ENCODE assay signal across 9 cellular contexts in the genomic region with DNA sequence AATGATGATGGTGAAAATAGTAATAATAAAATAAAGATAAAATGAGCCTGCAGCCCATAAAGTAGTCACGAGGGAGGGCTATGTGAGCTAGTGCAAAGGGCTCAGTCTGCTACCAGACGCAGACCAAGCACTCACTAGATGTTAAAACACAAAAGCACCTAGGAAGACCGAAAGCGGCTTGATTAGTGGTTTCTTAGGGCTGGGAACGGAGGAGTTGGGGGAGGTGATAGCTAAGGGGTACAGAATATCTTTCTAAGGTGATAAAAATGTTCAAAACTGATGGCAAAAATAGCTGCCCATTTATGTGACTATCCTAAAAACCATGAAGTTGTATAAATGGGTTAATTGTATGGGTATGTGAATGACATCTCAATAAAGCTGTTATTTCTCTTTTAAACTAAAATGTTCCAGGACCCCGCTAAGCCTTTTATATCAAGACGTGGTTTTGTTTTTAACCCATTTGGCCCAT. TPM values are rescaled to one million over a fixed set of nuclear protein-coding genes. Genes with fewer than 3 reads are reported as not detected.
A peak's percentile ranks its signal among the peaks of the same experiment; 100 is the strongest.
DNase-seq lines count a peak whose midpoint lies in the region; ATAC-seq, FAIRE-seq and TF ChIP-seq lines count a peak whose summit lies in the region.
"Had no signal": no experiment of that assay in that cellular context is flagged by ENCODE, and none has a peak within 500 bp of the region (broad histone marks: within the 10 kb centered on the region; RNA-seq: fewer than 3 reads in every experiment).

No MANE protein-coding gene starts in this region.

- POLR2A ChIA-PET in endothelial cell of umbilical vein (lab: Charles Lee), result interaction anchor here (0.6 to 1.5 kb wide), 14 partner anchors 8 to 99 kb away, joined by 3 to 7 read pairs (median 4); a partner anchor contains a TSS

- BruUV-seq in endothelial cell of umbilical vein (replicated peaks; lab: Mats Ljungman, UMichigan), result TSS peak; percentile 82

- 52 to 56% methylated on average over 7 of the region's 7 CpGs for WGBS in heart right ventricle, 2 donors

- H4K20me1 ChIP-seq in endothelial cell of umbilical vein (replicated peaks; ENCODE audit: control insufficient read depth, extremely low read depth, insufficient read depth, low read length), result peaks cover 1% of the 10 kb centered on the region

- no peak for ATAC-seq in heart right ventricle
- ATAC-seq in GM18907 (IDR thresholded peaks at IDR 0.05; ENCODE audit: unreplicated experiment), result no peak
- no peak for ATAC-seq in GM19452 (IDR thresholded peaks at IDR 0.05; ENCODE audit: unreplicated experiment)

- peak overlapping the region; percentile 65 for H3K9ac ChIP-seq in endothelial cell of umbilical vein (replicated peaks; ENCODE audit: extremely low read depth, insufficient read depth, low read length)

- TF ChIP-seq CTCF in heart right ventricle (IDR thresholded peaks at IDR 0.05) (no peak), endothelial cell of umbilical vein (IDR thresholded peaks at IDR 0.05; ENCODE audit: extremely low read depth in 1 of 2, insufficient read depth in 1 of 2, low read depth in 1 of 2, low read length in 2 of 2) (no peak), neutrophil (IDR thresholded peaks at IDR 0.05) (no peak), vagina (IDR thresholded peaks at IDR 0.05) (no peak)

- H3K9me3 ChIP-seq in heart right ventricle (no peaks in the 10 kb centered on the region), endothelial cell of umbilical vein (replicated peaks; ENCODE audit: control insufficient read depth, insufficient read depth, low read length) (no peaks in the 10 kb centered on the region), neutrophil (no peaks in the 10 kb centered on the region), vagina (no peaks in the 10 kb centered on the region)

- peaks cover 98% of the 10 kb centered on the region for H3K79me2 ChIP-seq in endothelial cell of umbilical vein (ENCODE audit: control insufficient read depth, insufficient read depth, low read length)

- TF ChIP-seq POLR2A in endothelial cell of umbilical vein (IDR thresholded peaks at IDR 0.05; ENCODE audit: low read depth, low read length), result no peak
- no peak for TF ChIP-seq POLR2A in vagina (IDR thresholded peaks at IDR 0.05)

- H3K4me3 ChIP-seq in heart right ventricle (peak overlapping the region in 1 of 10 donors; percentile 2), endothelial cell of umbilical vein (replicated peaks in 1 of 3; ENCODE audit: insufficient read depth in 1 of 3, low read depth in 1 of 3, low read length in 3 of 3) (no peak overlapping the region), neutrophil (ENCODE audit: low read depth in 1 of 2, low read length in 1 of 2) (no peak overlapping the region), vagina (peak overlapping the region in 1 of 2 donors; percentile 10)
- H3K4me3 ChIP-seq: K562 had no signal

- intact Hi-C loops in heart right ventricle (cut with DNase I) (loop anchor here in 4 of 10 donors (2.0 to 5.0 kb wide), 2 partner anchors 38 to 39 kb away; a partner anchor contains a TSS), cardiac septum (cut with DNase I) (loop anchor here (2.0 kb wide), 1 partner anchor 103 kb away; no protein-coding TSS in a partner anchor), endothelial cell of umbilical vein (cut with micrococcal nuclease) (no loop called here), vagina (cut with DNase I) (loop anchor here (5.0 kb wide), 1 partner anchor 38 kb away; a partner anchor contains a TSS)

- peak; percentile 4 for FAIRE-seq in endothelial cell of umbilical vein (lab: Jason Lieb, UNC)
- FAIRE-seq: K562 had no signal

- peak overlapping the region; percentile 65 to 94 (median 90) for H3K27ac ChIP-seq in heart right ventricle
- peak overlapping the region; percentile 88 for H3K27ac ChIP-seq in endothelial cell of umbilical vein (ENCODE audit: insufficient read depth, low read depth, low read length)
- peak overlapping the region; percentile 97 for H3K27ac ChIP-seq in neutrophil
- peak overlapping the region; percentile 83 for H3K27ac ChIP-seq in vagina

- H3K27me3 ChIP-seq in heart right ventricle, result no peaks in the 10 kb centered on the region
- H3K27me3 ChIP-seq in endothelial cell of umbilical vein (ENCODE audit: control insufficient read depth in 2 of 2, insufficient read depth in 2 of 2, low read length in 2 of 2), result no peaks in the 10 kb centered on the region
- no peaks in the 10 kb centered on the region for H3K27me3 ChIP-seq in neutrophil
- H3K27me3 ChIP-seq in vagina, result no peaks in the 10 kb centered on the region

- H3K9me1 ChIP-seq in endothelial cell of umbilical vein (replicated peaks; ENCODE audit: control insufficient read depth, extremely low read depth, insufficient read depth, low read length), result no peaks in the 10 kb centered on the region

- no peak for DNase-seq in heart right ventricle
- no peak for DNase-seq in cardiac septum (ENCODE audit: low spot score)
- DNase-seq in endothelial cell of umbilical vein (ENCODE audit: low read depth, low spot score), result no peak
- no peak for DNase-seq in vagina (ENCODE audit: extremely low spot score in 2 of 2)
- no peak for DNase-seq in LoVo (ENCODE audit: low spot score)

- H3K36me3 ChIP-seq in heart right ventricle (peaks cover 0 to 11% (median 0%) of the 10 kb centered on the region in 9 donors), endothelial cell of umbilical vein (ENCODE audit: control insufficient read depth in 2 of 2, extremely low read depth in 1 of 2, insufficient read depth in 2 of 2, low read length in 2 of 2) (peaks cover 2 to 16% of the 10 kb centered on the region in 2 experiments), neutrophil (no peaks in the 10 kb centered on the region), vagina (no peaks in the 10 kb centered on the region)

- H2AFZ ChIP-seq in endothelial cell of umbilical vein (ENCODE audit: low read depth, low read length), result no peak overlapping the region

- H3K4me1 ChIP-seq in heart right ventricle (peaks cover 72 to 100% (median 100%) of the 10 kb centered on the region in 9 donors), endothelial cell of umbilical vein (ENCODE audit: control insufficient read depth, extremely low read depth, insufficient read depth, low read length) (peaks cover 61% of the 10 kb centered on the region), neutrophil (ENCODE audit: control insufficient read depth in 1 of 2, insufficient read depth in 1 of 2, low read depth in 1 of 2, low read length in 1 of 2) (peaks cover 98 to 100% of the 10 kb centered on the region in 2 experiments), vagina (peaks cover 94% of the 10 kb centered on the region)

- dilution Hi-C loops in endothelial cell of umbilical vein (cut with MboI; ENCODE audit: extremely low pct_ligation_motif_present, low sequenced_read_pairs), result no loop called here

- CTCF ChIA-PET in endothelial cell of umbilical vein (lab: Charles Lee), result interaction anchor here (0.6 to 4.0 kb wide), 21 partner anchors 9 to 168 kb away, joined by 3 to 25 read pairs (median 6); no protein-coding TSS in a partner anchor

- H3K4me2 ChIP-seq in endothelial cell of umbilical vein (ENCODE audit: insufficient read depth, low read length), result peak overlapping the region; percentile 27

TF ChIP-seq in endothelial cell of umbilical vein, 7 proteins besides CTCF, POLR2A, EP300 and RAD21:
- TF ChIP-seq EZH2 (IDR thresholded peaks at IDR 0.05; ENCODE audit: borderline replicate concordance, low read depth, low read length, severe bottlenecking) (no peak), MYC (IDR thresholded peaks at IDR 0.05; ENCODE audit: low read depth, low read length) (no peak), GATA2 (IDR thresholded peaks at IDR 0.05; ENCODE audit: insufficient read depth, insufficient read length, low read depth, low read length) (no peak), JUN (IDR thresholded peaks at IDR 0.05; ENCODE audit: borderline replicate concordance, insufficient read depth, insufficient read length, low read depth) (no peak), FOS (IDR thresholded peaks at IDR 0.05; ENCODE audit: borderline replicate concordance, insufficient read depth, low read length) (no peak), POLR2AphosphoS5 (IDR thresholded peaks at IDR 0.05; ENCODE audit: insufficient read depth, low read depth, low read length) (no peak)
- TF ChIP-seq, protein P1, sequence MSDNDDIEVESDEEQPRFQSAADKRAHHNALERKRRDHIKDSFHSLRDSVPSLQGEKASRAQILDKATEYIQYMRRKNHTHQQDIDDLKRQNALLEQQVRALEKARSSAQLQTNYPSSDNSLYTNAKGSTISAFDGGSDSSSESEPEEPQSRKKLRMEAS (IDR thresholded peaks at IDR 0.05; ENCODE audit: insufficient read depth, insufficient read length), result no peak

RNA-seq across cellular contexts. Expression of a gene that starts 39.6 kb away (rescaled TPM):
- total RNA-seq in heart right ventricle, result 100 to 1,000 TPM in 6 of 10 donors, 10 to 100 TPM in 4; 82.5 to 235 (median 112) TPM
- polyA plus RNA-seq in heart right ventricle, result 100 to 1,000 TPM in 1 of 2 donors, 10 to 100 TPM in 1; 67.2 to 104 TPM
- total RNA-seq in cardiac septum, result 346 TPM
- 442 and 443 TPM in 2 replicates for total RNA-seq in endothelial cell of umbilical vein
- polyA plus RNA-seq in endothelial cell of umbilical vein, result 463 and 633 TPM in 2 replicates
- polyA plus RNA-seq in endothelial cell of umbilical vein (2011; cell fraction: cytosol; rRNA removed), result 379 and 382 TPM in 2 replicates
- 777 and 896 TPM in 2 replicates for polyA plus RNA-seq in endothelial cell of umbilical vein (2011; cell fraction: nucleus; rRNA removed)
- polyA plus RNA-seq in endothelial cell of umbilical vein (2012), result 398 and 442 TPM in 2 replicates
- polyA minus RNA-seq in endothelial cell of umbilical vein, result 744 and 789 TPM in 2 replicates
- polyA minus RNA-seq in endothelial cell of umbilical vein (2011; cell fraction: cytosol; rRNA and poly(A)+ RNA removed), result 104 TPM
- 424 and 544 TPM in 2 replicates for polyA minus RNA-seq in endothelial cell of umbilical vein (2011; cell fraction: nucleus; rRNA and poly(A)+ RNA removed)
- total RNA-seq in vagina, result 209 TPM
